ENCODE assay signal across 8 cellular contexts in the genomic region with DNA sequence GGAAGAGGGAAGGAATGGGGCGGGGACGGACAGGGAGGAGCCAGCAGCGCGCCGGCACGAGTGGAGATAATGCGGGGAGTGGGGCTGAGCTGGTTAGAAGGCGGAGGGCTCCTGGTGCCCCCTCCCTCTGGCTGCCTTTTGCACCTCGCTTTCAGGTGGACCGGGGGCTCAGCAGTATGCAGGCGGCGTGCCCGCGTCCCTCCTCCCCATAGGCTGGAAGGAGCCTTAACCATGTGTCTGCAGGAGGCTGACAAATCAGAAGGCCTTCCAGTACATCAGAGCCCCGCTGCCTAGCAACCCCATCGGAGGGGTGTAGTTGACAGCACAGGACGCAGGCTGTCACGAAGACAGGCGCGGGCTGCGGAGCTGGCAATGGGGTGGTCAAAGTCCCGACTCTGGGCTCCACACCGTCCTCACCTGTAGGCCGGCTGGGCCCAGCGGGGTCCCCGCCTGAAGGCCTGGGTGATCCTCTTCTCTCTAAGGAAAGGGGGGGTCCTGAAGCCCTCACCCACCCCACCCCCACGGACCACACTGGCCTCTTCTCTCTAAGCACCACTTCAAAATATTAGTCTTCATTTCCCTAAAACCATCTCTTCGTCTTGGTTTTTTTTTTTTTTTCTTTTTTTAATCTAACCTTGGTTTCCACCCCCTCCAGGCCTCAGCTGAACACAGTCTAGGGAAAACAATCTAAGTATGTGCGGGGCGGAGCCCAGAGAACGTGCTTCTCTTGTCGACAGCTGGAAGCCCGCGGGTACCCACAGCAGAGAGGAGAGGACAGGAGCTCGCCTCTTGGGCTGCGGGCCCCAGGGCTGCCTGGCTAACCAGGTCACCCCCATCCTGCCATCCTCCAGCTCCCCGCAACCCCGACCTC. TPM values are rescaled to one million over a fixed set of nuclear protein-coding genes. Genes with fewer than 3 reads are reported as not detected.
DNase-seq lines count a peak whose midpoint lies in the region; ATAC-seq and TF ChIP-seq lines count a peak whose summit lies in the region.

No MANE protein-coding gene starts in this region.

- no peak for TF ChIP-seq POLR2A in testis (IDR thresholded peaks at IDR 0.05)

- H3K27me3 Mint-ChIP-seq in Calu3 (ENCODE audit: unreplicated experiment) (no peaks in the 10 kb centered on the region), nephron (ENCODE audit: low read depth) (peaks cover 17% of the 10 kb centered on the region)
- H3K27me3 Mint-ChIP-seq in activated T-helper 2 cell treated with anti-CD3 and anti-CD28 coated beads, Interferon-gamma antibody, Interleukin-2, Interleukin-4, amounts not matched to agents 10 μg/mL and 5 μg/mL and 100 μg/mL, durations not matched to agents 14 hours and 24 hours and 36 hours (ENCODE audit: low read depth), result no peaks in the 10 kb centered on the region

- 0 out of 2 replicates have a peak, but pooled peaks cover 8% of the 10 kb centered on the region for H3F3A ChIP-seq in PC-9 (ENCODE audit: insufficient read depth, low read depth)

- no peaks in the 10 kb centered on the region for H3K9me2 ChIP-seq in PC-9 (ENCODE audit: insufficient read depth)

- H3K4me1 Mint-ChIP-seq in Calu3 (ENCODE audit: low read depth, unreplicated experiment) (peaks cover 21% of the 10 kb centered on the region), nephron (peaks cover 47% of the 10 kb centered on the region)
- H3K4me1 Mint-ChIP-seq in activated T-helper 2 cell treated with anti-CD3 and anti-CD28 coated beads, Interferon-gamma antibody, Interleukin-2, Interleukin-4, amounts not matched to agents 10 μg/mL and 5 μg/mL and 100 μg/mL, durations not matched to agents 14 hours and 24 hours and 36 hours (ENCODE audit: low read depth), result peaks cover 33% of the 10 kb centered on the region

- H3K27me3 ChIP-seq in HL-60 (ENCODE audit: insufficient read depth, poor library complexity, severe bottlenecking) (no peaks in the 10 kb centered on the region), PC-9 (ENCODE audit: insufficient read depth, low read depth) (no peaks in the 10 kb centered on the region), testis (no peaks in the 10 kb centered on the region)

- H3K4me1 ChIP-seq in PC-9 (replicated peaks; ENCODE audit: insufficient read depth) (peaks cover 10% of the 10 kb centered on the region), testis (peaks cover 23% of the 10 kb centered on the region)

- H3K9me3 Mint-ChIP-seq in Calu3 (ENCODE audit: low read depth, unreplicated experiment) (no peaks in the 10 kb centered on the region), nephron (no peaks in the 10 kb centered on the region)
- H3K9me3 Mint-ChIP-seq in activated T-helper 2 cell treated with anti-CD3 and anti-CD28 coated beads, Interferon-gamma antibody, Interleukin-2, Interleukin-4, amounts not matched to agents 10 μg/mL and 5 μg/mL and 100 μg/mL, durations not matched to agents 14 hours and 24 hours and 36 hours, result no peaks in the 10 kb centered on the region

- intact Hi-C loops in Calu3 (cut with micrococcal nuclease; ENCODE audit: unreplicated experiment) (no loop called here), PC-9 (cut with micrococcal nuclease; ENCODE audit: unreplicated experiment) (no loop called here), testis (cut with DNase I; ENCODE audit: low total_unique reads) (no loop called here)
- intact Hi-C loops in activated T-helper 2 cell treated with anti-CD3 and anti-CD28 coated beads, Interferon-gamma antibody, Interleukin-2, Interleukin-4, amounts not matched to agents 10 μg/mL and 5 μg/mL and 100 μg/mL, durations not matched to agents 14 hours and 24 hours and 36 hours (cut with micrococcal nuclease), result loop anchor here (5.0 kb wide), 3 partner anchors 46 to 136 kb away; partner anchors contain the start of genes KDM2B and ORAI1

- peak overlapping the region; percentile 14 for H3K27ac Mint-ChIP-seq in Calu3 (ENCODE audit: unreplicated experiment)
- H3K27ac Mint-ChIP-seq in activated T-helper 2 cell treated with anti-CD3 and anti-CD28 coated beads, Interferon-gamma antibody, Interleukin-2, Interleukin-4, amounts not matched to agents 10 μg/mL and 5 μg/mL and 100 μg/mL, durations not matched to agents 14 hours and 24 hours and 36 hours, result no peak overlapping the region
- peak overlapping the region; percentile 90 to 95 (median 95) for H3K27ac Mint-ChIP-seq in nephron

- H3K36me3 Mint-ChIP-seq in Calu3 (ENCODE audit: insufficient read depth, unreplicated experiment) (peaks cover 28% of the 10 kb centered on the region), nephron (ENCODE audit: low read depth) (peaks cover 18% of the 10 kb centered on the region)
- H3K36me3 Mint-ChIP-seq in activated T-helper 2 cell treated with anti-CD3 and anti-CD28 coated beads, Interferon-gamma antibody, Interleukin-2, Interleukin-4, amounts not matched to agents 10 μg/mL and 5 μg/mL and 100 μg/mL, durations not matched to agents 14 hours and 24 hours and 36 hours (ENCODE audit: low read depth), result peaks cover 24% of the 10 kb centered on the region

- CTCF ChIA-PET in Calu3 (lab: Charles Lee), result interaction anchor here (1.0 to 1.4 kb wide), 6 partner anchors 9 to 150 kb away, joined by 3 to 4 read pairs (median 3); no protein-coding TSS in a partner anchor
- CTCF ChIA-PET in PC-9 (lab: Charles Lee), result interaction anchor here (0.5 to 0.7 kb wide), 3 partner anchors 16 to 98 kb away, joined by 5 to 17 read pairs (median 13); no protein-coding TSS in a partner anchor

- ATAC-seq in GM19468 (IDR thresholded peaks at IDR 0.05; ENCODE audit: extremely low read depth, unreplicated experiment), result peak; percentile 49

- H4K20me1 ChIP-seq in PC-9 (ENCODE audit: insufficient read depth), result no peaks in the 10 kb centered on the region

- peak overlapping the region; percentile 71 for H3K4me3 ChIP-seq in HL-60 (replicated peaks; ENCODE audit: insufficient read depth, low read length)
- H3K4me3 ChIP-seq in PC-9, result peak overlapping the region; percentile 81
- peak overlapping the region; percentile 55 to 67 for H3K4me3 ChIP-seq in testis

- H3K27ac ChIP-seq in HL-60 (replicated peaks), result peak overlapping the region; percentile 98
- H3K27ac ChIP-seq in PC-9, result no peak overlapping the region
- peak overlapping the region; percentile 72 to 85 for H3K27ac ChIP-seq in testis

- H3K79me2 ChIP-seq in PC-9 (ENCODE audit: low read depth), result no peaks in the 10 kb centered on the region

- DNase-seq in Calu3 (peak; percentile 61), HL-60 (ENCODE audit: low read depth in 1 of 2, low spot score in 1 of 2) (peak; percentile 82 to 95), PC-9 (peak; percentile 45), fibroblast of the conjunctiva (ENCODE audit: low read depth) (peak; percentile 60), testis (peak; percentile 88)
- DNase-seq in activated T-helper 2 cell treated with anti-CD3 and anti-CD28 coated beads, Interferon-gamma antibody, Interleukin-2, Interleukin-4, amounts not matched to agents 10 μg/mL and 5 μg/mL and 100 μg/mL, durations not matched to agents 14 hours and 24 hours and 36 hours (ENCODE audit: low spot score), result no peak

- no peaks in the 10 kb centered on the region for H3K36me3 ChIP-seq in PC-9 (ENCODE audit: low read depth)
- H3K36me3 ChIP-seq in testis (ENCODE audit: low read depth, missing control alignments), result no peaks in the 10 kb centered on the region

- peak overlapping the region; percentile 84 for H3K4me3 Mint-ChIP-seq in Calu3 (ENCODE audit: low read depth, unreplicated experiment)
- peak overlapping the region; percentile 74 for H3K4me3 Mint-ChIP-seq in activated T-helper 2 cell treated with anti-CD3 and anti-CD28 coated beads, Interferon-gamma antibody, Interleukin-2, Interleukin-4, amounts not matched to agents 10 μg/mL and 5 μg/mL and 100 μg/mL, durations not matched to agents 14 hours and 24 hours and 36 hours (ENCODE audit: low read depth)
- peak overlapping the region; percentile 79 to 81 (median 81) for H3K4me3 Mint-ChIP-seq in nephron

- BruUV-seq in Calu3 (replicated peaks; lab: Mats Ljungman, UMichigan), result TSS peak; percentile 41
- no TSS peak for BruUV-seq in PC-9 (replicated peaks; lab: Mats Ljungman, UMichigan)

- H2AFZ ChIP-seq in PC-9, result peak overlapping the region; percentile 89

- H3K4me2 ChIP-seq in PC-9, result peak overlapping the region; percentile 83

- POLR2A ChIA-PET in PC-9 (lab: Charles Lee; ENCODE audit: unreplicated experiment), result interaction anchor here (0.5 kb wide), 1 partner anchor 136 kb away, joined by 4 read pairs; no protein-coding TSS in a partner anchor

- no peak for TF ChIP-seq CTCF in Calu3 (IDR thresholded peaks at IDR 0.05; ENCODE audit: unreplicated experiment)
- TF ChIP-seq CTCF in HL-60 (IDR thresholded peaks at IDR 0.05; ENCODE audit: insufficient read depth, low read length), result no peak
- no peak for TF ChIP-seq CTCF in PC-9 (conservative IDR thresholded peaks at IDR 0.05)
- no peak for TF ChIP-seq CTCF in nephron (IDR thresholded peaks at IDR 0.05; ENCODE audit: unreplicated experiment in 3 of 3)
- TF ChIP-seq CTCF in testis (IDR thresholded peaks at IDR 0.05), result no peak

- no peaks in the 10 kb centered on the region for H3K9me3 ChIP-seq in PC-9 (ENCODE audit: insufficient read depth, low read depth)
- no peaks in the 10 kb centered on the region for H3K9me3 ChIP-seq in testis

- 2 to 3% methylated on average over 38 of the region's 38 CpGs for WGBS in testis, 2 donors

RNA-seq across cellular contexts. Expression of gene KDM2B, which starts 44.5 kb away (rescaled TPM):
- total RNA-seq in Calu3 (2022) (23.8 and 24.7 TPM in 2 replicates), PC-9 (2021) (43.6 and 45.1 TPM in 2 replicates), testis (10 to 100 TPM; 54.9 to 59.8 TPM)
- total RNA-seq in activated T-helper 2 cell treated with anti-CD3 and anti-CD28 coated beads, Interferon-gamma antibody, Interleukin-2, Interleukin-4, amounts not matched to agents 10 μg/mL and 5 μg/mL and 100 μg/mL, durations not matched to agents 14 hours and 24 hours and 36 hours, result 56.2 and 59.3 TPM in 2 replicates
- 30.4 TPM for polyA plus RNA-seq in testis (ENCODE audit: insufficient read depth, low read depth, low replicate concordance)
